26 cellular contexts compared by ENCODE assay signal in the genomic region with DNA sequence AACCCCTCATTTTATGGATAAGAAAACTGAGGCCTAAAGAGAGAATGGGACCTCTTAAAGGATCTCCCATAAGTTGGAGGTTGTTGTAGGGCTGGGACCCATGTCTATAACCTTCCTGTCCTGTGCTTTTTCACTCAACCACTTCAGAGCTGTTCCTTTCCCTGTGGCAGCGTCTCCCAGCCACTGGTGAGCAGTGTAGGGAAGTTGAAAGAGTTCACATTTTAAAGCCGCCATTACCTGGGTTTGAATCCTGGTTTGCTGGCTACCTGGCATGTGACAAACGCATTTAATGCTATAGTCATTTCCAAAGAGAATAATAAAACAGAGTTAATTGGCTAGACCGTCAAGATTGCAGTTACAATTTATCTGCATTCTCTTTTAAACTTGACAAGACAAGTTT.
"Had no signal": no experiment of that assay in that cellular context is flagged by ENCODE, and none has a peak within 500 bp of the region (broad histone marks: within the 10 kb centered on the region; RNA-seq: fewer than 3 reads in every experiment).

No MANE protein-coding gene starts in this region.

- DNase-seq: activated CD4-positive, alpha-beta T cell treated with anti-CD3 and anti-CD28 coated beads, Interleukin-2, amount 10 ng/mL, durations not matched to agents 24 days and 14 days; activated CD4-positive, alpha-beta T cell treated with anti-CD3 and anti-CD28 coated beads, Interleukin-2, amount 50 U/mL, for 48 hours; activated CD4-positive, CD25-positive, alpha-beta regulatory T cell treated with anti-CD3 and anti-CD28 coated beads, Interleukin-2, amount 50 U/mL, for 72 hours; activated CD8-positive, alpha-beta memory T cell treated with anti-CD3 and anti-CD28 coated beads for 24 hours; activated gamma-delta T cell; activated naive CD4-positive, alpha-beta T cell treated with anti-CD3 and anti-CD28 coated beads for 36 hours; activated T-cell treated with anti-CD3 and anti-CD28 coated beads, Interleukin-2, amount 50 U/mL, for 48 hours; amygdala; IMR-90; Kasumi-1; KBM-7; NCI-H1048; NCI-H146; NCI-H187 treated with DMSO at 0.1 percent for 48 hours; NCI-H2171; NCI-H226; NCI-H82; Right ventricle myocardium superior; SJCRH30; SK-N-SH; T-helper 1 cell had no signal

- H3K4me1 Mint-ChIP-seq: activated CD4-positive, alpha-beta T cell treated with anti-CD3 and anti-CD28 coated beads, Interleukin-2, amount 10 ng/mL, durations not matched to agents 24 days and 14 days; activated T-helper 17 cell treated with anti-CD3 and anti-CD28 coated beads, Interleukin-2, amount 50 U/mL, for 72 hours; brain had no signal

- H3K4me3 ChIP-seq: SJCRH30 had no signal

- H3K4me1 ChIP-seq: SJCRH30 had no signal

- H3K27ac ChIP-seq: RWPE1, SJCRH30 had no signal

- H3K27ac Mint-ChIP-seq: activated CD4-positive, alpha-beta T cell treated with anti-CD3 and anti-CD28 coated beads, Interleukin-2, amount 10 ng/mL, durations not matched to agents 24 days and 14 days; activated naive CD4-positive, alpha-beta T cell treated with anti-CD3 and anti-CD28 coated beads for 36 hours; activated naive CD8-positive, alpha-beta T cell; activated T-helper 17 cell treated with anti-CD3 and anti-CD28 coated beads, Interleukin-2, amount 50 U/mL, for 72 hours; brain; WTC11 had no signal

- H3K36me3 ChIP-seq: SJCRH30 had no signal

- H3K9me3 Mint-ChIP-seq: activated CD4-positive, alpha-beta T cell treated with anti-CD3 and anti-CD28 coated beads, Interleukin-2, amount 10 ng/mL, durations not matched to agents 24 days and 14 days; activated naive CD4-positive, alpha-beta T cell treated with anti-CD3 and anti-CD28 coated beads for 36 hours; activated T-helper 17 cell treated with anti-CD3 and anti-CD28 coated beads, Interleukin-2, amount 50 U/mL, for 72 hours; WTC11 had no signal

- H3K9ac ChIP-seq: SK-N-SH had no signal

- H3K9me3 ChIP-seq: SJCRH30, SK-N-SH had no signal

- H3K27me3 ChIP-seq: SJCRH30 had no signal

- H3K4me2 ChIP-seq: SK-N-SH had no signal

- H3K36me3 Mint-ChIP-seq: activated naive CD8-positive, alpha-beta T cell; brain; WTC11 had no signal

- H3K4me3 Mint-ChIP-seq: activated CD4-positive, alpha-beta T cell treated with anti-CD3 and anti-CD28 coated beads, Interleukin-2, amount 10 ng/mL, durations not matched to agents 24 days and 14 days; activated naive CD4-positive, alpha-beta T cell treated with anti-CD3 and anti-CD28 coated beads for 36 hours; activated naive CD8-positive, alpha-beta T cell; activated T-helper 17 cell treated with anti-CD3 and anti-CD28 coated beads, Interleukin-2, amount 50 U/mL, for 72 hours; brain; WTC11 had no signal
